14 cellular contexts compared by ENCODE assay signal in the genomic region with DNA sequence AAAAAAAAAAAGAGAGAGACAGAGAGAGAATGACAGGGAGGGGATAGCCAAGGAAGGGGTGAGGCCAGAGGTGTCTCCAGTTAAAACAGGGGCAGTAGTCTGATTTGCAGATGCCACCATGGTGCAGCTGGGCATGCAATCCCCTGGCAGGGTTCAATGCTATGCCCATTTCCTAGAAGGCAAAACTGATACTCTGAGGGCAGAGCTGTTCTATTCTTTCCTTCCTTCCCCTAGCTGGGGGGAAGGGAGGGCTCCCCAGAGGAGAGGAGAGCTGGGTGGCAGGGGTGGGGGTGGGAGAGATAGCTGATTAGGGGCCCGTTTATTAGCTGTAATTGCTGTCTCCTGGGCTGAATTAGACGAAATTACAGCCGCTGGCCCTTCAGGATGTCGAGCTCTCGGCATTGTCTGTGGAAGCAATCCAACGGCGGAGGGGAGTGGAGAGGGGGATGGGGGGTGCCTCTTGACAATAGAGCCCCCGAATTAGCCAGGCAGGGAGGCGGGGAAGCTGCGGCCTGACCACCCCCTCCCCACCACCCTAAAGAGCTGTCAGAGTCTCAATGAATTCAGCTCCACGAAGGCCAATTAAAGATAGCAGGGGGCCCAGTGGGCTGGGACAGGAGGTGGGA.
"Had no signal": no experiment of that assay in that cellular context is flagged by ENCODE, and none has a peak within 500 bp of the region (broad histone marks: within the 10 kb centered on the region; RNA-seq: fewer than 3 reads in every experiment).

No MANE protein-coding gene starts in this region.

- H3K4me3 ChIP-seq: coronary artery, heart left ventricle, upper lobe of left lung had no signal

- H3K27me3 ChIP-seq: heart left ventricle, upper lobe of left lung had no signal

- FAIRE-seq: endothelial cell of umbilical vein had no signal

- H3K4me1 ChIP-seq: upper lobe of left lung had no signal

- H3K27ac ChIP-seq: coronary artery, heart left ventricle, upper lobe of left lung had no signal

- DNase-seq: activated B cell treated with CpG ODN at 0.5 μM for 24 hours; activated CD4-positive, alpha-beta T cell treated with anti-CD3 and anti-CD28 coated beads, Interleukin-2, amount 10 ng/mL, durations not matched to agents 24 days and 14 days; activated naive CD4-positive, alpha-beta T cell treated with anti-CD3 and anti-CD28 coated beads for 36 hours; activated T-cell treated with anti-CD3 and anti-CD28 coated beads for 4 hours; caudate nucleus; effector CD4-positive, alpha-beta T cell; foreskin melanocyte; heart left ventricle; left colon; stimulated activated CD4-positive, alpha-beta T cell treated with anti-CD3 and anti-CD28 coated beads, Interleukin-12 subunit alpha, Interleukin-12 subunit beta, amount 100 ng/mL, for 4 hours; stimulated activated naive CD8-positive, alpha-beta T cell treated with anti-CD3 and anti-CD28 coated beads, Interleukin-15, Interleukin-2, amounts not matched to agents 100 U/mL and 50 U/mL, for 24 hours; upper lobe of left lung had no signal

- H3K9me3 ChIP-seq: heart left ventricle, upper lobe of left lung had no signal

- H3K36me3 ChIP-seq: heart left ventricle, upper lobe of left lung had no signal
